Comparison of ENCODE assay signal across 1 cellular context in the genomic region with DNA sequence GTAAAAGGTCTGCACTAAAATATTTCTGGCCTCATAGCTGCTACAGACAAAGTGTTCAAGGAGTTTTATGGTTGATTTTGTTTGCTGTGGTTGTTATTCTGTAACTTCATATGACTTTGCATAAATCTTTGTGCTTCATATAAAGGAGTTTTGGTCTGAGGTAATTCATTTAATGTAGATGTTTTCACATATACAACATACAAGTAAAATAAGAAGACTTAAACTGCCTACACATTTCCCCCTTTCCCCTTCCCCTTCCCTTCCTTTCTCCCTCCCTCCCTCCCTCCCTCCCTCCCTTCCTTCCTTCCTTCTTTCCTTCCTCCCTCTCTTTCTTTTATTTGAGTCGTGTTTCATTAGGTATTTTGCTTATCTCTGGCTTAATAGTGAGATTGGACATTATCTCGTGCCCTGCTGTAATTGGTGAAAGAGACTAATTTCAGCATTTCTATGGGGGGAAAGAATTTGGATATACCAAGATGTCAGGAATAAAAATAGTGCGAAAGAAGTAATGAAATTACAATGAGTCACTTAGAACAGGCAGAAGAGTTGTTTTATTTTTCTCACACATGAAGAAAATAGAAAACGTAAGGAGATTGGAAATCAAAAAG.
TF ChIP-seq lines count a peak whose summit lies in the region.

No MANE protein-coding gene starts in this region.

TF ChIP-seq in H1, 55 proteins besides CTCF, POLR2A, EP300 and RAD21 (continued from another document):
- no peak for TF ChIP-seq GTF2F1 (IDR thresholded peaks at IDR 0.05; ENCODE audit: borderline replicate concordance, low read depth, low read length)
- no peak for TF ChIP-seq EGR1 (IDR thresholded peaks at IDR 0.05; ENCODE audit: borderline replicate concordance, low read depth, low read length)
